Comparison of ENCODE assay signal across 12 cellular contexts in genomic region chr7:142611566-142612250, GRCh38.
DNase-seq lines count a peak whose midpoint lies in the region; ATAC-seq and TF ChIP-seq lines count a peak whose summit lies in the region.
"Had no signal": no experiment of that assay in that cellular context is flagged by ENCODE, and none has a peak within 500 bp of the region (broad histone marks: within the 10 kb centered on the region; RNA-seq: fewer than 3 reads in every experiment).

No MANE protein-coding gene starts in this region.

- CTCF ChIA-PET in activated CD4-positive, alpha-beta memory T cell treated with anti-CD3 and anti-CD28 coated beads, Interleukin-2, amount 10 ng/mL, durations not matched to agents 7 days and 5 days (lab: Charles Lee) = no interaction called here

- H3K4me3 Mint-ChIP-seq in CD4-positive, CD25-positive, alpha-beta regulatory T cell = peak overlapping the region in 2 of 4 donors; percentile 50 to 53
- H3K4me3 Mint-ChIP-seq in activated CD4-positive, alpha-beta memory T cell treated with anti-CD3 and anti-CD28 coated beads, Interleukin-2, amount 10 ng/mL, durations not matched to agents 7 days and 5 days = no peak overlapping the region
- H3K4me3 Mint-ChIP-seq: B cell, WTC11 had no signal

- no peak for DNase-seq in CD4-positive, CD25-positive, alpha-beta regulatory T cell
- DNase-seq in ELR (ENCODE audit: low read depth) (peak; percentile 21), fibroblast of villous mesenchyme (ENCODE audit: low read depth) (peak; percentile 99), SW 1271 (lab: John Stamatoyannopoulos, UW) (no peak), NCI-H187 treated with DMSO at 0.1 percent for 48 hours (lab: John Stamatoyannopoulos, UW) (no peak)
- DNase-seq in activated CD4-positive, alpha-beta memory T cell treated with anti-CD3 and anti-CD28 coated beads, Interleukin-2, amount 10 ng/mL, durations not matched to agents 7 days and 5 days = no peak
- DNase-seq: amygdala, NCI-H510A, OCI-M1 had no signal

- ATAC-seq in CD4-positive, CD25-positive, alpha-beta regulatory T cell (ENCODE audit: low read depth in 2 of 2) = no peak
- no peak for ATAC-seq in HG03378 (IDR thresholded peaks at IDR 0.05; ENCODE audit: unreplicated experiment)
- ATAC-seq: WTC11 had no signal

- no peak for TF ChIP-seq CTCF in fibroblast of villous mesenchyme (IDR thresholded peaks at IDR 0.05; ENCODE audit: insufficient read depth, low read depth, low read length)

- no peak overlapping the region for H3K4me3 ChIP-seq in CD4-positive, CD25-positive, alpha-beta regulatory T cell (ENCODE audit: low read depth, low read length)
- no peak overlapping the region for H3K4me3 ChIP-seq in fibroblast of villous mesenchyme (ENCODE audit: low read depth, low read length)

- H3K27ac Mint-ChIP-seq in CD4-positive, CD25-positive, alpha-beta regulatory T cell = peak overlapping the region in 2 of 3 donors; percentile 84 to 85
- H3K27ac Mint-ChIP-seq in activated CD4-positive, alpha-beta memory T cell treated with anti-CD3 and anti-CD28 coated beads, Interleukin-2, amount 10 ng/mL, durations not matched to agents 7 days and 5 days = peak overlapping the region; percentile 44
- H3K27ac Mint-ChIP-seq: B cell, WTC11 had no signal

- peak overlapping the region; percentile 41 for H3K27ac ChIP-seq in CD4-positive, CD25-positive, alpha-beta regulatory T cell (ENCODE audit: insufficient read depth, low read length, poor library complexity, severe bottlenecking)

- peaks cover 6 to 58% (median 11%) of the 10 kb centered on the region in 4 donors for H3K4me1 Mint-ChIP-seq in CD4-positive, CD25-positive, alpha-beta regulatory T cell
- H3K4me1 Mint-ChIP-seq in activated CD4-positive, alpha-beta memory T cell treated with anti-CD3 and anti-CD28 coated beads, Interleukin-2, amount 10 ng/mL, durations not matched to agents 7 days and 5 days = peaks cover 34% of the 10 kb centered on the region
- H3K4me1 Mint-ChIP-seq: B cell had no signal

- POLR2A ChIA-PET in activated CD4-positive, alpha-beta memory T cell treated with anti-CD3 and anti-CD28 coated beads, Interleukin-2, amount 10 ng/mL, durations not matched to agents 7 days and 5 days (lab: Charles Lee) = interaction anchor here (1.0 to 1.5 kb wide), 3 partner anchors 188 to 197 kb away, joined by 3 to 5 read pairs (median 3); no protein-coding TSS in a partner anchor

- no peaks in the 10 kb centered on the region for H3K27me3 ChIP-seq in CD4-positive, CD25-positive, alpha-beta regulatory T cell (ENCODE audit: control insufficient read depth, insufficient read depth, low read length)

- no peaks in the 10 kb centered on the region for H3K9me3 ChIP-seq in CD4-positive, CD25-positive, alpha-beta regulatory T cell (ENCODE audit: control insufficient read depth in 2 of 2, low read length in 2 of 2)

- no peaks in the 10 kb centered on the region for H3K4me1 ChIP-seq in CD4-positive, CD25-positive, alpha-beta regulatory T cell (ENCODE audit: control insufficient read depth, insufficient read depth, low read length, poor library complexity, severe bottlenecking)

- no peaks in the 10 kb centered on the region for H3K9me3 Mint-ChIP-seq in CD4-positive, CD25-positive, alpha-beta regulatory T cell
- H3K9me3 Mint-ChIP-seq in activated CD4-positive, alpha-beta memory T cell treated with anti-CD3 and anti-CD28 coated beads, Interleukin-2, amount 10 ng/mL, durations not matched to agents 7 days and 5 days = no peaks in the 10 kb centered on the region
- H3K9me3 Mint-ChIP-seq: WTC11 had no signal

- peaks cover 7% of the 10 kb centered on the region for H3K36me3 Mint-ChIP-seq in CD4-positive, CD25-positive, alpha-beta regulatory T cell
- H3K36me3 Mint-ChIP-seq in activated CD4-positive, alpha-beta memory T cell treated with anti-CD3 and anti-CD28 coated beads, Interleukin-2, amount 10 ng/mL, durations not matched to agents 7 days and 5 days (ENCODE audit: low read depth) = no peaks in the 10 kb centered on the region
- H3K36me3 Mint-ChIP-seq: WTC11 had no signal

- H3K27me3 Mint-ChIP-seq in CD4-positive, CD25-positive, alpha-beta regulatory T cell = no peaks in the 10 kb centered on the region
- H3K27me3 Mint-ChIP-seq in activated CD4-positive, alpha-beta memory T cell treated with anti-CD3 and anti-CD28 coated beads, Interleukin-2, amount 10 ng/mL, durations not matched to agents 7 days and 5 days = peaks cover 5% of the 10 kb centered on the region

- H3K36me3 ChIP-seq in CD4-positive, CD25-positive, alpha-beta regulatory T cell (ENCODE audit: control insufficient read depth, insufficient read depth, low read length) = no peaks in the 10 kb centered on the region

Comparison
In these comparisons a context has a peak if more than half of its experiments do, and no peak if none do; other contexts are left out.
1. DNase-seq: peak in ELR (single experiment) and fibroblast of villous mesenchyme (single experiment); none in CD4-positive, CD25-positive, alpha-beta regulatory T cell (0 of 3), activated CD4-positive, alpha-beta memory T cell treated with anti-CD3 and anti-CD28 coated beads, Interleukin-2, amount 10 ng/mL, durations not matched to agents 7 days and 5 days (single experiment), SW 1271 (0 of 2) and NCI-H187 treated with DMSO at 0.1 percent for 48 hours (single experiment).